Comparison of ENCODE assay signal across 9 cellular contexts in genomic region chr14:59631237-59631636, GRCh38. TPM values are rescaled to one million over a fixed set of nuclear protein-coding genes. Genes with fewer than 3 reads are reported as not detected.
DNase-seq lines count a peak whose midpoint lies in the region; ATAC-seq and TF ChIP-seq lines count a peak whose summit lies in the region.
"Had no signal": no experiment of that assay in that cellular context is flagged by ENCODE, and none has a peak within 500 bp of the region (broad histone marks: within the 10 kb centered on the region; RNA-seq: fewer than 3 reads in every experiment).

No MANE protein-coding gene starts in this region.

- DNase-seq in Caco-2 (peak in 1 of 2 experiments; percentile 51), iris pigment epithelial cell (ENCODE audit: low read depth) (peak; percentile 21), OCI-M2 (lab: John Stamatoyannopoulos, UW; ENCODE audit: unreplicated experiment) (no peak), SIG-M5 (lab: John Stamatoyannopoulos, UW) (no peak)
- DNase-seq in stimulated activated naive CD8-positive, alpha-beta T cell treated with anti-CD3 and anti-CD28 coated beads, Interleukin-15, Interleukin-2, amounts not matched to agents 100 U/mL and 50 U/mL, for 24 hours, result no peak

- no peaks in the 10 kb centered on the region for H3K36me3 Mint-ChIP-seq in Caco-2 (ENCODE audit: insufficient read depth, unreplicated experiment)

- POLR2A ChIA-PET in Caco-2 (lab: Charles Lee), result no interaction called here

- no peaks in the 10 kb centered on the region for H3K9me3 ChIP-seq in Caco-2

- CTCF ChIA-PET in Caco-2 (lab: Charles Lee), result no interaction called here

- H3K9me3 Mint-ChIP-seq in Caco-2 (ENCODE audit: unreplicated experiment), result peaks cover 18% of the 10 kb centered on the region

- H3K36me3 ChIP-seq in Caco-2 (ENCODE audit: control insufficient read depth, insufficient read depth, low read length), result no peaks in the 10 kb centered on the region

- peak; percentile 48 for ATAC-seq in HG03354 (IDR thresholded peaks at IDR 0.05; ENCODE audit: poor library complexity, severe bottlenecking, unreplicated experiment)
- 0 out of 3 replicates have a peak, but pooled peaks have one; percentile 19 for ATAC-seq in SK-N-SH treated with all-trans-retinoic acid at 6 μM for 48 hours
- ATAC-seq in stimulated activated naive CD8-positive, alpha-beta T cell treated with anti-CD3 and anti-CD28 coated beads, Interleukin-15, Interleukin-2, amounts not matched to agents 100 U/mL and 50 U/mL, for 24 hours, result no peak
- no peak for ATAC-seq in HG03159 (IDR thresholded peaks at IDR 0.05; ENCODE audit: unreplicated experiment)

- H3K4me3 Mint-ChIP-seq in Caco-2 (ENCODE audit: unreplicated experiment), result peak overlapping the region; percentile 79

- intact Hi-C loops in Caco-2 (cut with micrococcal nuclease; ENCODE audit: unreplicated experiment), result loop anchor here (1.0 to 10.0 kb wide), 2 partner anchors 287 to 554 kb away; no protein-coding TSS in a partner anchor

- 0 out of 2 replicates have a peak, but pooled peaks cover 3% of the 10 kb centered on the region for H3K4me1 ChIP-seq in Caco-2

- H3K27ac Mint-ChIP-seq in Caco-2 (ENCODE audit: unreplicated experiment), result no peak overlapping the region

- no peaks in the 10 kb centered on the region for H3K27me3 ChIP-seq in Caco-2 (replicated peaks; ENCODE audit: control insufficient read depth, insufficient read depth, low read length)

- H3K4me3 ChIP-seq in Caco-2 (ENCODE audit: low read depth, low read length), result no peak overlapping the region

- no TSS peak for BruUV-seq in Caco-2 (replicated peaks; lab: Mats Ljungman, UMichigan)

- peak in 1 of 2 experiments; percentile 43 for TF ChIP-seq CTCF in Caco-2 (IDR thresholded peaks at IDR 0.05; ENCODE audit: insufficient read depth in 1 of 2, low read depth in 1 of 2, low read length in 1 of 2, severe bottlenecking in 1 of 2, unreplicated experiment in 1 of 2)

- peaks cover 21% of the 10 kb centered on the region for H3K27me3 Mint-ChIP-seq in Caco-2 (ENCODE audit: insufficient read depth, unreplicated experiment)

- H3K4me1 Mint-ChIP-seq in Caco-2 (ENCODE audit: low read depth, unreplicated experiment), result no peaks in the 10 kb centered on the region

TF ChIP-seq in SK-N-SH treated with all-trans-retinoic acid at 6 μM for 48 hours, 23 proteins besides CTCF, POLR2A, EP300 and RAD21:
- TF ChIP-seq TCF4 (CRISPR knock-in tag; IDR thresholded peaks at IDR 0.05; ENCODE audit: borderline replicate concordance) (no peak), RARB (CRISPR knock-in tag; IDR thresholded peaks at IDR 0.05) (no peak), CSRNP3 (CRISPR knock-in tag; IDR thresholded peaks at IDR 0.05) (no peak), ZNF565 (CRISPR knock-in tag; conservative IDR thresholded peaks at IDR 0.05; ENCODE audit: low read depth) (no peak), ZFP30 (CRISPR knock-in tag; IDR thresholded peaks at IDR 0.05) (no peak), ZNF70 (CRISPR knock-in tag; IDR thresholded peaks at IDR 0.05) (no peak), ESRRG (CRISPR knock-in tag; IDR thresholded peaks at IDR 0.05) (no peak), ARNTL (CRISPR knock-in tag; IDR thresholded peaks at IDR 0.05; ENCODE audit: borderline replicate concordance, low read depth) (no peak), TSHZ2 (CRISPR knock-in tag; IDR thresholded peaks at IDR 0.05) (no peak)

RNA-seq across cellular contexts. Expression of gene CCDC175, which starts 54.6 kb away (rescaled TPM):
- total RNA-seq in Caco-2 (2022), result not detected in 2 replicates
- total RNA-seq: pulmonary artery endothelial cell had no signal

Comparison
In these comparisons a context has a peak if more than half of its experiments do, and no peak if none do; other contexts are left out.
1. ATAC-seq: peak in HG03354 (single experiment) and SK-N-SH treated with all-trans-retinoic acid at 6 μM for 48 hours (single experiment); none in stimulated activated naive CD8-positive, alpha-beta T cell treated with anti-CD3 and anti-CD28 coated beads, Interleukin-15, Interleukin-2, amounts not matched to agents 100 U/mL and 50 U/mL, for 24 hours (single experiment) and HG03159 (single experiment).